Comparison of ENCODE assay signal across 28 cellular contexts in genomic region chr9:101904845-101905244, GRCh38.
"Had no signal": no experiment of that assay in that cellular context is flagged by ENCODE, and none has a peak within 500 bp of the region (broad histone marks: within the 10 kb centered on the region; RNA-seq: fewer than 3 reads in every experiment).

No MANE protein-coding gene starts in this region.

- H3K36me3 ChIP-seq: suprapubic skin, thoracic aorta, thyroid gland, tibial artery, tibial nerve, transverse colon, upper lobe of left lung, upper lobe of right lung, uterus, vagina had no signal

- H3K27ac ChIP-seq: suprapubic skin, testis, thoracic aorta, thyroid gland, tibial artery, tibial nerve, transverse colon, upper lobe of left lung, upper lobe of right lung, uterus, vagina had no signal

- H3K4me3 ChIP-seq: suprapubic skin, testis, thoracic aorta, thyroid gland, tibial artery, tibial nerve, transverse colon, upper lobe of left lung, upper lobe of right lung, uterus, vagina had no signal

- H3K27ac Mint-ChIP-seq: stimulated activated effector memory CD8-positive, alpha-beta T cell treated with anti-CD3 and anti-CD28 coated beads, Interleukin-12 subunit alpha, Interleukin-12 subunit beta, amount 100 ng/mL, for 72 hours; stimulated activated memory B cell treated with anti-CD40 and anti-IgM and Interleukin-4, amounts not matched to agents 10 μg/mL and 1 μg/mL and 100 μg/mL, for 72 hours; stimulated activated naive B cell treated with anti-CD40 and anti-IgM and Interleukin-4, amounts not matched to agents 10 μg/mL and 1 μg/mL and 100 μg/mL, for 72 hours; stimulated activated naive CD8-positive, alpha-beta T cell treated with anti-CD3 and anti-CD28 coated beads, Interleukin-15, Interleukin-2, amounts not matched to agents 100 ng/mL and 50 ng/mL, for 24 hours; type B pancreatic cell had no signal

- ATAC-seq: stimulated activated effector memory CD8-positive, alpha-beta T cell treated with anti-CD3 and anti-CD28 coated beads, Interleukin-12 subunit alpha, Interleukin-12 subunit beta, amount 100 ng/mL, for 72 hours; stimulated activated memory B cell treated with anti-CD40 and anti-IgM and Interleukin-4, amounts not matched to agents 10 μg/mL and 1 μg/mL and 100 μg/mL, for 72 hours; stimulated activated naive B cell treated with anti-CD40 and anti-IgM and Interleukin-4, amounts not matched to agents 10 μg/mL and 1 μg/mL and 100 μg/mL, for 72 hours; stimulated activated naive CD8-positive, alpha-beta T cell treated with anti-CD3 and anti-CD28 coated beads, Interleukin-15, amount 100 ng/mL, for 72 hours; stimulated activated naive CD8-positive, alpha-beta T cell treated with anti-CD3 and anti-CD28 coated beads, Interleukin-15, Interleukin-2, amounts not matched to agents 100 U/mL and 50 U/mL, for 24 hours; upper lobe of right lung had no signal

- H3K4me1 ChIP-seq: suprapubic skin, testis, thyroid gland, tibial artery, tibial nerve, transverse colon, upper lobe of left lung, upper lobe of right lung, uterus, vagina had no signal

- H3K9me3 Mint-ChIP-seq: type B pancreatic cell had no signal

- H3K27me3 ChIP-seq: suprapubic skin, testis, thyroid gland, tibial artery, tibial nerve, transverse colon, upper lobe of left lung, upper lobe of right lung, uterus, vagina had no signal

- H3K27me3 Mint-ChIP-seq: stimulated activated memory B cell treated with anti-CD40 and anti-IgM and Interleukin-4, amounts not matched to agents 10 μg/mL and 1 μg/mL and 100 μg/mL, for 72 hours; stimulated activated naive B cell treated with anti-CD40 and anti-IgM and Interleukin-4, amounts not matched to agents 10 μg/mL and 1 μg/mL and 100 μg/mL, for 72 hours; stimulated activated naive CD8-positive, alpha-beta T cell treated with anti-CD3 and anti-CD28 coated beads, Interleukin-15, amount 100 ng/mL, for 72 hours; type B pancreatic cell had no signal

- H3K9me3 ChIP-seq: suprapubic skin, testis, thoracic aorta, thyroid gland, transverse colon, upper lobe of right lung, uterus, vagina had no signal

- H3K4me1 Mint-ChIP-seq: stimulated activated effector memory CD8-positive, alpha-beta T cell treated with anti-CD3 and anti-CD28 coated beads, Interleukin-12 subunit alpha, Interleukin-12 subunit beta, amount 100 ng/mL, for 72 hours; stimulated activated memory B cell treated with anti-CD40 and anti-IgM and Interleukin-4, amounts not matched to agents 10 μg/mL and 1 μg/mL and 100 μg/mL, for 72 hours; stimulated activated naive B cell treated with anti-CD40 and anti-IgM and Interleukin-4, amounts not matched to agents 10 μg/mL and 1 μg/mL and 100 μg/mL, for 72 hours; stimulated activated naive CD8-positive, alpha-beta T cell treated with anti-CD3 and anti-CD28 coated beads, Interleukin-15, amount 100 ng/mL, for 72 hours had no signal

- FAIRE-seq: urothelium cell line had no signal

- H3K36me3 Mint-ChIP-seq: stimulated activated effector memory CD8-positive, alpha-beta T cell treated with anti-CD3 and anti-CD28 coated beads, Interleukin-12 subunit alpha, Interleukin-12 subunit beta, amount 100 ng/mL, for 72 hours; stimulated activated memory B cell treated with anti-CD40 and anti-IgM and Interleukin-4, amounts not matched to agents 10 μg/mL and 1 μg/mL and 100 μg/mL, for 72 hours; stimulated activated naive B cell treated with anti-CD40 and anti-IgM and Interleukin-4, amounts not matched to agents 10 μg/mL and 1 μg/mL and 100 μg/mL, for 72 hours; type B pancreatic cell had no signal

- DNase-seq: stimulated activated CD4-positive, alpha-beta T cell treated with anti-CD3 and anti-CD28 coated beads, Interleukin-2, amount 100 ng/mL, for 48 hours; stimulated activated CD4-positive, alpha-beta T cell treated with anti-CD3 and anti-CD28 coated beads, Interleukin-4, amount 100 ng/mL, for 1 hour; stimulated activated CD4-positive, alpha-beta T cell treated with anti-CD3 and anti-CD28 coated beads, Interleukin-4, amount 100 ng/mL, for 24 hours; stimulated activated CD4-positive, alpha-beta T cell treated with anti-CD3 and anti-CD28 coated beads, Interleukin-4, amount 100 ng/mL, for 4 hours; stimulated activated CD8-positive, alpha-beta memory T cell treated with anti-CD3 and anti-CD28 coated beads, Interleukin-4, amount 100 ng/mL, for 48 hours; stimulated activated naive B cell treated with anti-CD40 and anti-IgM and Interleukin-4, amounts not matched to agents 10 μg/mL and 1 μg/mL and 100 μg/mL, for 72 hours; stimulated activated naive CD4-positive, alpha-beta T cell; stimulated activated naive CD4-positive, alpha-beta T cell treated with Interleukin-2 at 50 U/mL for 16 hours; stimulated activated naive CD8-positive, alpha-beta T cell treated with anti-CD3 and anti-CD28 coated beads, Interleukin-15, amount 100 ng/mL, for 72 hours; stimulated activated naive CD8-positive, alpha-beta T cell treated with anti-CD3 and anti-CD28 coated beads, Interleukin-15, Interleukin-2, amounts not matched to agents 100 U/mL and 50 U/mL, for 24 hours; substantia nigra; testis; thyroid gland; tibial artery; transverse colon; trophoblast cell; upper lobe of left lung; upper lobe of right lung; uterus had no signal

- H3K4me3 Mint-ChIP-seq: stimulated activated effector memory CD8-positive, alpha-beta T cell treated with anti-CD3 and anti-CD28 coated beads, Interleukin-12 subunit alpha, Interleukin-12 subunit beta, amount 100 ng/mL, for 72 hours; stimulated activated memory B cell treated with anti-CD40 and anti-IgM and Interleukin-4, amounts not matched to agents 10 μg/mL and 1 μg/mL and 100 μg/mL, for 72 hours; stimulated activated naive B cell treated with anti-CD40 and anti-IgM and Interleukin-4, amounts not matched to agents 10 μg/mL and 1 μg/mL and 100 μg/mL, for 72 hours; stimulated activated naive CD8-positive, alpha-beta T cell treated with anti-CD3 and anti-CD28 coated beads, Interleukin-15, amount 100 ng/mL, for 72 hours; stimulated activated naive CD8-positive, alpha-beta T cell treated with anti-CD3 and anti-CD28 coated beads, Interleukin-15, Interleukin-2, amounts not matched to agents 100 ng/mL and 50 ng/mL, for 24 hours; type B pancreatic cell had no signal
